ENCODE assay signal across 8 cellular contexts in genomic region chr2:178992719-178993118, GRCh38. TPM values are rescaled to one million over a fixed set of nuclear protein-coding genes. Genes with fewer than 3 reads are reported as not detected.
DNase-seq lines count a peak whose midpoint lies in the region; TF ChIP-seq lines count a peak whose summit lies in the region.
"Not testable (repeated sequence)": the region's sequence is repeated elsewhere in the genome, so short reads cannot be mapped to it uniquely, and the experiment has no call there.
"Had no signal": no experiment of that assay in that cellular context is flagged by ENCODE, and none has a peak within 500 bp of the region (broad histone marks: within the 10 kb centered on the region; RNA-seq: fewer than 3 reads in every experiment).

No MANE protein-coding gene starts in this region.

- H3K36me3 Mint-ChIP-seq in neural progenitor cell, result not testable (repeated sequence)

- peak overlapping the region; percentile 79 for H2AFZ ChIP-seq in neural progenitor cell (replicated peaks)

- not testable (repeated sequence) for H3K4me2 ChIP-seq in neural progenitor cell

- in situ Hi-C loops in KBM-7 (cut with MboI; ENCODE audit: low pct_unique_long_range_greater_than_20kb, low sequenced_read_pairs), result not testable (repeated sequence)

- not testable (repeated sequence) for H3K4me1 Mint-ChIP-seq in neural progenitor cell

- H3K4me1 ChIP-seq in neural progenitor cell, result not testable (repeated sequence)

- TF ChIP-seq CTCF in fibroblast of pulmonary artery (IDR thresholded peaks at IDR 0.05; ENCODE audit: low read length, missing control alignments), result not testable (repeated sequence)
- peak; percentile 40 for TF ChIP-seq CTCF in neural progenitor cell (IDR thresholded peaks at IDR 0.05)

- not testable (repeated sequence) for H3K27ac Mint-ChIP-seq in neural progenitor cell

- H3K9me3 Mint-ChIP-seq in neural progenitor cell, result peaks cover 18% of the 10 kb centered on the region

- not testable (repeated sequence) for H3K9me3 ChIP-seq in neural progenitor cell (ENCODE audit: low read depth)

- not testable (repeated sequence) for H4K20me1 ChIP-seq in neural progenitor cell (ENCODE audit: low read depth)

- H3K27me3 Mint-ChIP-seq in neural progenitor cell (ENCODE audit: insufficient read depth, low read depth), result not testable (repeated sequence)

- DNase-seq in EL, result peak; percentile 4
- peak; percentile 3 for DNase-seq in KBM-7
- DNase-seq in NCI-H524 (lab: John Stamatoyannopoulos, UW), result peak; percentile 21 to 31
- DNase-seq in RPMI8226, result peak; percentile 8
- DNase-seq in astrocyte of the hippocampus (ENCODE audit: low read depth, low spot score), result peak; percentile 4
- peak; percentile 4 for DNase-seq in fibroblast of pulmonary artery (ENCODE audit: low read depth)
- DNase-seq in neural progenitor cell (ENCODE audit: low spot score), result peak; percentile 19

- H3K4me3 ChIP-seq in fibroblast of pulmonary artery (replicated peaks; ENCODE audit: low read depth, low read length); neural progenitor cell: not testable (repeated sequence)

- H3K9ac ChIP-seq in neural progenitor cell, result not testable (repeated sequence)

- not testable (repeated sequence) for H3K79me2 ChIP-seq in neural progenitor cell (ENCODE audit: low read depth)

- not testable (repeated sequence) for H3K27ac ChIP-seq in neural progenitor cell

- H3K4me3 Mint-ChIP-seq in neural progenitor cell, result not testable (repeated sequence)

- H3K27me3 ChIP-seq in neural progenitor cell, result not testable (repeated sequence)

- H3K36me3 ChIP-seq in neural progenitor cell, result not testable (repeated sequence)

- H3F3A ChIP-seq in neural progenitor cell (ENCODE audit: low read depth), result not testable (repeated sequence)

RNA-seq across cellular contexts. Expression of gene CCDC141, which starts 57.2 kb away (rescaled TPM):
- total RNA-seq in neural progenitor cell (ENCODE audit: low replicate concordance), result 0.46 and 1.8 TPM in 2 replicates
- total RNA-seq: bronchial epithelial cell had no signal
